Comparison of ENCODE assay signal across 8 cellular contexts in the genomic region with DNA sequence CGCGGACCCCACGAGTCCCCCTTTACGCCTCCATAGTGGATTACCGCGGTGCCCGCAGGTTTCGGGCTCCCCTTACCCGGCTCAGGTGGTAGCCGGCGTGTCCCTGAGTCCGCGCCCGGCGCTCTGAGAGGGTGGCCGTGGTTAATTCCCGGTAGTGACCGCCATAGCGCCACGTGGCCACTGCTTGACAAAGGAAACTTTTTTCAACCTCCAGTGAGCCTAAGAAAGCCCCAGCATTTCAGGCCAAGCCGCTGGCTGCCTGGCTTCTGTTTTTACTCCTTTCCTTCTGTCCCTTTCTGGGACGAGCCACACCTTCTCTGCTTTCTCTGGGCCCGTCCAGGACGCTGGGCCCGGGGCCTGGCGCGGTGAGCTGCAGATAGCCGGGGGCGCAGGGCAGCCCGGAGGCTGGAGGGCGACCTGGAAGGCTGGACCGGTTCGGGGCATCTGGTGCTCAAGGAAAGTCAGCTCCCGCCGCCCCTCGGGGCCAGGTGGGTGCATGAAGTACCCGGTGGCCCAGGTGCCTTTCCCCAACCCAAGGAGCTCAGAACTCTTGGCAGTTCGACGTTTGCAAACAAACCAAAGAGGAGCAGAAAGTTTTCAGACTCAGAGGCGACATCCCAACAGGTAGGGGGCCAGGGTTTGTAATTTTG. TPM values are rescaled to one million over a fixed set of nuclear protein-coding genes. Genes with fewer than 3 reads are reported as not detected.
DNase-seq lines count a peak whose midpoint lies in the region; ATAC-seq and TF ChIP-seq lines count a peak whose summit lies in the region.

No MANE protein-coding gene starts in this region.

- H3K4me3 ChIP-seq in Peyer's patch (peak overlapping the region; percentile 78 to 98 (median 87)), liver (ENCODE audit: low read depth in 1 of 3, low read length in 3 of 3) (peak overlapping the region; percentile 15 to 97 (median 51)), suprapubic skin (peak overlapping the region; percentile 80)

- TF ChIP-seq EP300 in suprapubic skin (IDR thresholded peaks at IDR 0.05) = no peak

- no peaks in the 10 kb centered on the region for H3K9me3 Mint-ChIP-seq in chondrocyte (ENCODE audit: low read depth)

- peaks cover 0 to 22% (median 3%) of the 10 kb centered on the region in 4 donors for H3K4me1 ChIP-seq in Peyer's patch
- peaks cover 1 to 15% (median 10%) of the 10 kb centered on the region in 4 donors for H3K4me1 ChIP-seq in liver (ENCODE audit: control insufficient read depth in 4 of 4, insufficient read depth in 4 of 4, low read length in 3 of 4)
- peaks cover 43% of the 10 kb centered on the region for H3K4me1 ChIP-seq in suprapubic skin

- peaks cover 45% of the 10 kb centered on the region for H3K4me1 Mint-ChIP-seq in chondrocyte (ENCODE audit: low read depth)

- H3K4me3 Mint-ChIP-seq in chondrocyte (ENCODE audit: unreplicated experiment) = peak overlapping the region; percentile 74

- TF ChIP-seq POLR2A in Peyer's patch (IDR thresholded peaks at IDR 0.05) (no peak), suprapubic skin (IDR thresholded peaks at IDR 0.05) (no peak)

- H3K36me3 ChIP-seq in Peyer's patch = no peaks in the 10 kb centered on the region
- no peaks in the 10 kb centered on the region for H3K36me3 ChIP-seq in liver (ENCODE audit: control insufficient read depth in 4 of 4, insufficient read depth in 3 of 4, low read depth in 1 of 4, low read length in 3 of 4)
- no peaks in the 10 kb centered on the region for H3K36me3 ChIP-seq in suprapubic skin

- WGBS in liver = 9% methylated on average over 40 of the region's 40 CpGs
- WGBS in suprapubic skin = 5% methylated on average over 20 of the region's 40 CpGs

- DNase-seq in COR-L47 (lab: John Stamatoyannopoulos, UW) = peak; percentile 71
- peak; percentile 26 to 80 (median 69) for DNase-seq in Peyer's patch
- no peak for DNase-seq in chondrocyte (ENCODE audit: low spot score)
- DNase-seq in suprapubic skin (ENCODE audit: low spot score in 2 of 2) = peak in 1 of 2 donors; percentile 82
- DNase-seq in NCI-H2029 treated with DMSO at 0.1 percent for 48 hours (lab: John Stamatoyannopoulos, UW) = no peak

- TF ChIP-seq RAD21 in liver (IDR thresholded peaks at IDR 0.05) = no peak

- no peaks in the 10 kb centered on the region for H3K27me3 ChIP-seq in Peyer's patch
- H3K27me3 ChIP-seq in liver (ENCODE audit: control insufficient read depth in 4 of 4, insufficient read depth in 4 of 4, low read length in 3 of 4) = no peaks in the 10 kb centered on the region
- H3K27me3 ChIP-seq in suprapubic skin = no peaks in the 10 kb centered on the region

- no peaks in the 10 kb centered on the region for H3K9me3 ChIP-seq in Peyer's patch
- no peaks in the 10 kb centered on the region for H3K9me3 ChIP-seq in liver (ENCODE audit: control insufficient read depth in 4 of 4, low read length in 3 of 4)
- H3K9me3 ChIP-seq in suprapubic skin = no peaks in the 10 kb centered on the region

- H3K27ac Mint-ChIP-seq in chondrocyte (ENCODE audit: unreplicated experiment) = peak overlapping the region; percentile 95

- peaks cover 37% of the 10 kb centered on the region for H3K36me3 Mint-ChIP-seq in chondrocyte (ENCODE audit: low read depth)

- ATAC-seq in GM19351 (IDR thresholded peaks at IDR 0.05; ENCODE audit: unreplicated experiment) (peak; percentile 47), HG03354 (IDR thresholded peaks at IDR 0.05; ENCODE audit: poor library complexity, severe bottlenecking, unreplicated experiment) (peak; percentile 40)

- no peaks in the 10 kb centered on the region for H3K27me3 Mint-ChIP-seq in chondrocyte (ENCODE audit: low read depth)

- H3K9ac ChIP-seq in liver (ENCODE audit: low read depth in 1 of 2, low read length in 2 of 2) = no peak overlapping the region

- peak overlapping the region; percentile 58 to 82 (median 76) for H3K27ac ChIP-seq in Peyer's patch
- H3K27ac ChIP-seq in liver (ENCODE audit: low read depth in 1 of 2, low read length in 2 of 2) = peak overlapping the region; percentile 53 to 55
- peak overlapping the region; percentile 79 for H3K27ac ChIP-seq in suprapubic skin

- TF ChIP-seq CTCF in Peyer's patch (IDR thresholded peaks at IDR 0.05) (no peak), chondrocyte (IDR thresholded peaks at IDR 0.05) (no peak), liver (IDR thresholded peaks at IDR 0.05; ENCODE audit: low read depth, low read length, missing input control) (no peak), suprapubic skin (IDR thresholded peaks at IDR 0.05) (no peak)

TF ChIP-seq in liver, 16 proteins besides CTCF, POLR2A, EP300 and RAD21:
- TF ChIP-seq HNF4A (conservative IDR thresholded peaks at IDR 0.05) = peak in 1 of 2 donors; percentile 5
- TF ChIP-seq NR2F2 (IDR thresholded peaks at IDR 0.05) = no peak
- TF ChIP-seq TAF1 (conservative IDR thresholded peaks at IDR 0.05) = no peak
- no peak for TF ChIP-seq JUND (IDR thresholded peaks at IDR 0.05)
- TF ChIP-seq, protein P1, sequence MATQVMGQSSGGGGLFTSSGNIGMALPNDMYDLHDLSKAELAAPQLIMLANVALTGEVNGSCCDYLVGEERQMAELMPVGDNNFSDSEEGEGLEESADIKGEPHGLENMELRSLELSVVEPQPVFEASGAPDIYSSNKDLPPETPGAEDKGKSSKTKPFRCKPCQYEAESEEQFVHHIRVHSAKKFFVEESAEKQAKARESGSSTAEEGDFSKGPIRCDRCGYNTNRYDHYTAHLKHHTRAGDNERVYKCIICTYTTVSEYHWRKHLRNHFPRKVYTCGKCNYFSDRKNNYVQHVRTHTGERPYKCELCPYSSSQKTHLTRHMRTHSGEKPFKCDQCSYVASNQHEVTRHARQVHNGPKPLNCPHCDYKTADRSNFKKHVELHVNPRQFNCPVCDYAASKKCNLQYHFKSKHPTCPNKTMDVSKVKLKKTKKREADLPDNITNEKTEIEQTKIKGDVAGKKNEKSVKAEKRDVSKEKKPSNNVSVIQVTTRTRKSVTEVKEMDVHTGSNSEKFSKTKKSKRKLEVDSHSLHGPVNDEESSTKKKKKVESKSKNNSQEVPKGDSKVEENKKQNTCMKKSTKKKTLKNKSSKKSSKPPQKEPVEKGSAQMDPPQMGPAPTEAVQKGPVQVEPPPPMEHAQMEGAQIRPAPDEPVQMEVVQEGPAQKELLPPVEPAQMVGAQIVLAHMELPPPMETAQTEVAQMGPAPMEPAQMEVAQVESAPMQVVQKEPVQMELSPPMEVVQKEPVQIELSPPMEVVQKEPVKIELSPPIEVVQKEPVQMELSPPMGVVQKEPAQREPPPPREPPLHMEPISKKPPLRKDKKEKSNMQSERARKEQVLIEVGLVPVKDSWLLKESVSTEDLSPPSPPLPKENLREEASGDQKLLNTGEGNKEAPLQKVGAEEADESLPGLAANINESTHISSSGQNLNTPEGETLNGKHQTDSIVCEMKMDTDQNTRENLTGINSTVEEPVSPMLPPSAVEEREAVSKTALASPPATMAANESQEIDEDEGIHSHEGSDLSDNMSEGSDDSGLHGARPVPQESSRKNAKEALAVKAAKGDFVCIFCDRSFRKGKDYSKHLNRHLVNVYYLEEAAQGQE (IDR thresholded peaks at IDR 0.05) = no peak
- TF ChIP-seq FOXA2 (IDR thresholded peaks at IDR 0.05) = no peak
- TF ChIP-seq EGR1 (IDR thresholded peaks at IDR 0.05; ENCODE audit: low read depth in 2 of 2) = no peak
- TF ChIP-seq YY1 (IDR thresholded peaks at IDR 0.05) = no peak
- no peak for TF ChIP-seq RXRA (IDR thresholded peaks at IDR 0.05)
- TF ChIP-seq GABPA (IDR thresholded peaks at IDR 0.05 in 1 of 2, conservative IDR thresholded peaks at IDR 0.05 in 1 of 2) = no peak
- TF ChIP-seq, protein P2, sequence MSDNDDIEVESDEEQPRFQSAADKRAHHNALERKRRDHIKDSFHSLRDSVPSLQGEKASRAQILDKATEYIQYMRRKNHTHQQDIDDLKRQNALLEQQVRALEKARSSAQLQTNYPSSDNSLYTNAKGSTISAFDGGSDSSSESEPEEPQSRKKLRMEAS (IDR thresholded peaks at IDR 0.05) = peak; percentile 43
- TF ChIP-seq, protein P3, sequence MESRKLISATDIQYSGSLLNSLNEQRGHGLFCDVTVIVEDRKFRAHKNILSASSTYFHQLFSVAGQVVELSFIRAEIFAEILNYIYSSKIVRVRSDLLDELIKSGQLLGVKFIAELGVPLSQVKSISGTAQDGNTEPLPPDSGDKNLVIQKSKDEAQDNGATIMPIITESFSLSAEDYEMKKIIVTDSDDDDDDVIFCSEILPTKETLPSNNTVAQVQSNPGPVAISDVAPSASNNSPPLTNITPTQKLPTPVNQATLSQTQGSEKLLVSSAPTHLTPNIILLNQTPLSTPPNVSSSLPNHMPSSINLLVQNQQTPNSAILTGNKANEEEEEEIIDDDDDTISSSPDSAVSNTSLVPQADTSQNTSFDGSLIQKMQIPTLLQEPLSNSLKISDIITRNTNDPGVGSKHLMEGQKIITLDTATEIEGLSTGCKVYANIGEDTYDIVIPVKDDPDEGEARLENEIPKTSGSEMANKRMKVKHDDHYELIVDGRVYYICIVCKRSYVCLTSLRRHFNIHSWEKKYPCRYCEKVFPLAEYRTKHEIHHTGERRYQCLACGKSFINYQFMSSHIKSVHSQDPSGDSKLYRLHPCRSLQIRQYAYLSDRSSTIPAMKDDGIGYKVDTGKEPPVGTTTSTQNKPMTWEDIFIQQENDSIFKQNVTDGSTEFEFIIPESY (IDR thresholded peaks at IDR 0.05) = no peak
- TF ChIP-seq, protein P4, sequence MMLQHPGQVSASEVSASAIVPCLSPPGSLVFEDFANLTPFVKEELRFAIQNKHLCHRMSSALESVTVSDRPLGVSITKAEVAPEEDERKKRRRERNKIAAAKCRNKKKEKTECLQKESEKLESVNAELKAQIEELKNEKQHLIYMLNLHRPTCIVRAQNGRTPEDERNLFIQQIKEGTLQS (IDR thresholded peaks at IDR 0.05) = no peak
- TF ChIP-seq SP1 (IDR thresholded peaks at IDR 0.05) = peak; percentile 29
- TF ChIP-seq HNF4G (IDR thresholded peaks at IDR 0.05) = no peak
- no peak for TF ChIP-seq FOXA1 (IDR thresholded peaks at IDR 0.05)
TF ChIP-seq in liver: peak in this region for 3.

RNA-seq across cellular contexts. Expression of a gene that starts 0.5 kb away (rescaled TPM):
- 10 to 100 TPM; 10.3 to 14.0 (median 11.4) TPM for total RNA-seq in Peyer's patch
- 474 to 505 TPM (median 492 TPM) in 3 replicates for total RNA-seq in chondrocyte
- total RNA-seq in liver = 10 to 100 TPM in 1 of 2 donors, 1 to 10 TPM in 1; 9.6 to 11.1 TPM
- polyA plus RNA-seq in liver = 10 to 100 TPM in 1 of 2 donors, 1 to 10 TPM in 1; 3.9 to 11.1 TPM
- total RNA-seq in suprapubic skin = 10 to 100 TPM; 42.7 to 70.1 (median 52.5) TPM

Comparison
In these comparisons a context has a peak if more than half of its experiments do, and no peak if none do; other contexts are left out.
1. DNase-seq: peak in COR-L47 (single experiment) and Peyer's patch (3 of 3); none in chondrocyte (single experiment) and NCI-H2029 treated with DMSO at 0.1 percent for 48 hours (single experiment).
2. Peak in every context shown above with its lines, with median percentiles within 50 percentile points of each other: H3K27ac ChIP-seq and H3K4me3 ChIP-seq.